ENCODE assay signal across 8 cellular contexts in the genomic region with DNA sequence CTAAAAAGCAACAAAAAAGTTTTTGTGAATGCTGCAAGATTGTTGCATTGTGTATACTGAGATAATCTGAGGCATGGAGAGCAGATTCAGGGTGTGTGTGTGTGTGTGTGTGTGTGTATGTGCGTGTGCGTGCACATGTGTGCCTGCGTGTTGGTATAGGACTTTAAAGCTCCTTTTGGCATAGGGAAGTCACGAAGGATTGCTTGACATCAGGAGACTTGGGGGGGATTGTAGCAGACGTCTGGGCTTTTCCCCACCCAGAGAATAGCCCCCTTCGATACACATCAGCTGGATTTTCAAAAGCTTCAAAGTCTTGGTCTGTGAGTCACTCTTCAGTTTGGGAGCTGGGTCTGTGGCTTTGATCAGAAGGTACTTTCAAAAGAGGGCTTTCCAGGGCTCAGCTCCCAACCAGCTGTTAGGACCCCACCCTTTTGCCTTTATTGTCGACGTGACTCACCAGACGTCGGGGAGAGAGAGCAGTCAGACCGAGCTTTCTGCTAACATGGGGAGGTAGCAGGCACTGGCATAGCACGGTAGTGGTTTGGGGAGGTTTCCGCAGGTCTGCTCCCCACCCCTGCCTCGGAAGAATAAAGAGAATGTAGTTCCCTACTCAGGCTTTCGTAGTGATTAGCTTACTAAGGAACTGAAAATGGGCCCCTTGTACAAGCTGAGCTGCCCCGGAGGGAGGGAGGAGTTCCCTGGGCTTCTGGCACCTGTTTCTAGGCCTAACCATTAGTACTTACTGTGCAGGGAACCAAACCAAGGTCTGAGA. TPM values are rescaled to one million over a fixed set of nuclear protein-coding genes. Genes with fewer than 3 reads are reported as not detected.
DNase-seq lines count a peak whose midpoint lies in the region; ATAC-seq and TF ChIP-seq lines count a peak whose summit lies in the region.

No MANE protein-coding gene starts in this region.

- ATAC-seq in CD8-positive, alpha-beta T cell, result peak; percentile 58
- ATAC-seq in GM21381 (IDR thresholded peaks at IDR 0.05; ENCODE audit: unreplicated experiment) (peak; percentile 53), natural killer cell (peak; percentile 14 to 28 (median 25))

- H3K27ac ChIP-seq in CD8-positive, alpha-beta T cell (ENCODE audit: low read depth, low read length), result peak overlapping the region; percentile 11
- H3K27ac ChIP-seq in suprapubic skin, result peak overlapping the region; percentile 100

- H3K4me1 ChIP-seq in CD8-positive, alpha-beta T cell (ENCODE audit: insufficient read depth, low read length), result peaks cover 58% of the 10 kb centered on the region
- H3K4me1 ChIP-seq in suprapubic skin, result peaks cover 84% of the 10 kb centered on the region

- POLR2A ChIA-PET in CD8-positive, alpha-beta T cell (lab: Charles Lee), result interaction anchor here (0.7 to 1.5 kb wide), 6 partner anchors 11 to 74 kb away, joined by 3 to 4 read pairs (median 3); no protein-coding TSS in a partner anchor

- no peak for TF ChIP-seq POLR2A in suprapubic skin (IDR thresholded peaks at IDR 0.05)

- no peaks in the 10 kb centered on the region for H3K9me3 Mint-ChIP-seq in CD8-positive, alpha-beta T cell
- H3K9me3 Mint-ChIP-seq in IgD-negative memory B cell (no peaks in the 10 kb centered on the region), natural killer cell (no peaks in the 10 kb centered on the region), glutamatergic neuron (ENCODE audit: unreplicated experiment) (no peaks in the 10 kb centered on the region)

- peaks cover 7% of the 10 kb centered on the region for H3K36me3 ChIP-seq in CD8-positive, alpha-beta T cell (ENCODE audit: insufficient read depth, low read length)
- H3K36me3 ChIP-seq in suprapubic skin, result peaks cover 9% of the 10 kb centered on the region

- H3K9me3 ChIP-seq in CD8-positive, alpha-beta T cell (ENCODE audit: low read length), result no peaks in the 10 kb centered on the region
- no peaks in the 10 kb centered on the region for H3K9me3 ChIP-seq in suprapubic skin

- CTCF ChIA-PET in CD8-positive, alpha-beta T cell (lab: Charles Lee), result interaction anchor here (0.8 to 4.3 kb wide), 15 partner anchors 8 to 272 kb away, joined by 3 to 31 read pairs (median 3); no protein-coding TSS in a partner anchor

- H3K4me3 Mint-ChIP-seq in CD8-positive, alpha-beta T cell, result peak overlapping the region; percentile 64
- H3K4me3 Mint-ChIP-seq in IgD-negative memory B cell (peak overlapping the region; percentile 76 to 90 (median 88)), natural killer cell (peak overlapping the region; percentile 99), glutamatergic neuron (ENCODE audit: unreplicated experiment) (no peak overlapping the region)

- peak; percentile 49 to 88 (median 77) for DNase-seq in CD8-positive, alpha-beta T cell
- DNase-seq in activated CD4-positive, alpha-beta T cell treated with anti-CD3 and anti-CD28 coated beads for 48 hours, result peak; percentile 80
- DNase-seq in dermis blood vessel endothelial cell (peak; percentile 75), natural killer cell (peak; percentile 59), suprapubic skin (ENCODE audit: low spot score in 2 of 2) (peak in 1 of 2 donors; percentile 86), glutamatergic neuron (no peak)

- no peak for TF ChIP-seq CTCF in CD8-positive, alpha-beta T cell (IDR thresholded peaks at IDR 0.05)
- TF ChIP-seq CTCF in natural killer cell (IDR thresholded peaks at IDR 0.05) (no peak), suprapubic skin (IDR thresholded peaks at IDR 0.05) (no peak), glutamatergic neuron (IDR thresholded peaks at IDR 0.05; ENCODE audit: partially characterized antibody, unreplicated experiment) (no peak)

- peaks cover 59% of the 10 kb centered on the region for H3K4me1 Mint-ChIP-seq in CD8-positive, alpha-beta T cell (ENCODE audit: low read depth)
- H3K4me1 Mint-ChIP-seq in IgD-negative memory B cell (peaks cover 42 to 56% (median 53%) of the 10 kb centered on the region in 3 donors), natural killer cell (peaks cover 71 to 72% of the 10 kb centered on the region in 2 donors), glutamatergic neuron (ENCODE audit: low read depth, unreplicated experiment) (peaks cover 7% of the 10 kb centered on the region)

- TF ChIP-seq EP300 in suprapubic skin (IDR thresholded peaks at IDR 0.05), result no peak

- intact Hi-C loops in CD8-positive, alpha-beta T cell (cut with DNase I, micrococcal nuclease), result loop anchor here (1.0 to 10.0 kb wide), 6 partner anchors 19 to 679 kb away; a partner anchor contains a TSS
- intact Hi-C loops in natural killer cell (cut with micrococcal nuclease), result loop anchor here (1.0 to 10.0 kb wide), 5 partner anchors 18 to 629 kb away; no protein-coding TSS in a partner anchor

- whole genome bisulfite sequencing in suprapubic skin, result 8% methylated on average over 16 of the region's 16 CpGs

- H3K27me3 Mint-ChIP-seq in CD8-positive, alpha-beta T cell (ENCODE audit: low read depth), result no peaks in the 10 kb centered on the region
- H3K27me3 Mint-ChIP-seq in IgD-negative memory B cell (no peaks in the 10 kb centered on the region), natural killer cell (ENCODE audit: low read depth in 2 of 2) (no peaks in the 10 kb centered on the region), glutamatergic neuron (ENCODE audit: unreplicated experiment) (peaks cover 13% of the 10 kb centered on the region)

- peak overlapping the region; percentile 27 for H3K4me3 ChIP-seq in CD8-positive, alpha-beta T cell (ENCODE audit: low read depth, low read length)
- peak overlapping the region; percentile 97 for H3K4me3 ChIP-seq in suprapubic skin

- peaks cover 33% of the 10 kb centered on the region for H3K36me3 Mint-ChIP-seq in CD8-positive, alpha-beta T cell
- H3K36me3 Mint-ChIP-seq in IgD-negative memory B cell, result peaks cover 3% of the 10 kb centered on the region
- peaks cover 39% of the 10 kb centered on the region for H3K36me3 Mint-ChIP-seq in natural killer cell
- no peaks in the 10 kb centered on the region for H3K36me3 Mint-ChIP-seq in glutamatergic neuron (ENCODE audit: unreplicated experiment)

- H3K27ac Mint-ChIP-seq in CD8-positive, alpha-beta T cell, result peak overlapping the region; percentile 93
- H3K27ac Mint-ChIP-seq in IgD-negative memory B cell (peak overlapping the region; percentile 90 to 99 (median 94)), natural killer cell (peak overlapping the region; percentile 98 to 100), glutamatergic neuron (ENCODE audit: unreplicated experiment) (no peak overlapping the region)

- no peaks in the 10 kb centered on the region for H3K27me3 ChIP-seq in CD8-positive, alpha-beta T cell (ENCODE audit: insufficient read depth, low read length)
- H3K27me3 ChIP-seq in suprapubic skin, result no peaks in the 10 kb centered on the region

RNA-seq across cellular contexts. Expression of a gene that starts 4.7 kb away (rescaled TPM):
- total RNA-seq in CD8-positive, alpha-beta T cell, result 100 to 1,000 TPM; 246 to 253 TPM
- polyA plus RNA-seq in IgD-negative memory B cell, result 11.1 TPM
- total RNA-seq in dermis blood vessel endothelial cell, result 7.5 and 16.0 TPM in 2 replicates
- total RNA-seq in natural killer cell, result 100 to 1,000 TPM; 512 to 725 (median 719) TPM
- total RNA-seq in suprapubic skin, result 100 to 1,000 TPM in 1 of 4 donors, 10 to 100 TPM in 3; 63.0 to 154 (median 93.3) TPM
- total RNA-seq in glutamatergic neuron (ENCODE audit: unreplicated experiment), result 0.22 TPM
